In the genomic region with DNA sequence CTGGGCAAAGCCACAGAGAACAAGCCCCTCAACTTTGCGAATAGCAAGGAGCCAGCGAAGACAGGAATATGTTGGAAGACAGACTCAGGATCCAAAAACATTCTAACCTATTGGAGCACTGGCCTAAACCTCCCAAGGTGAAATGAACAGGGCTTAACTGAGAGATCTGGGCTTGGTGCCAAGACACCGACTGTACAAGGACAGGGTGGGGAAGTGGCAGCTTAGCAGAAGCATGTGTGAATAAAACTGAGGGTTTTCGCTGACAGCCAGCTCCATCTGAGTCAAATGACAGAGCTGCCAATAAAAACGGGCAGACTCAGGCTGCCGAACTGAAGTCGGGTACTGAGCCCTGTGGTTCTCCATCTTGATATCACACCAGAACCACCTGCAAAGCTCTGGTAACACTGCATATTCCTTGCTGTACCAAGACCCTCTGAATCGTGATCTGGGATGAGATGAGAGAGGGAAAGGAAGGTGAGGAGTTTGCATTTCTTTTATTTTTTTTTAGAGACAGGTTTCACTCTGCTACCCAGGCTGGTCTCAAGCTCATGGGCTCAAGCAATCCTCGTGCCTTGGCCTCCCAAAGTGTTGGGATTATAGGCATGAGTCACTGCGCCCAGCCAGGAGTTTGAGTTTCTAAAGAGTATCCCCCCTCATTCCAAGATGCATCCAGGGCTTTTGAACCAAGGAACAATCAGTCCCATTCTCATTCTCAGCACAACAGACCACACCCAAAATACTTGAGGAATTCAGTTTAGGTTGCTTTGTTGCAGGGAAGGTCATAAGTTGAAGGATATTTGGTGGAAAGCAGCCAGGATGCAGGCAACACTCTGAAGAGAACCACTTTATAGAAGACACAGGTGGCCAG, we compare ENCODE assay signal across 8 cellular contexts. TPM values are rescaled to one million over a fixed set of nuclear protein-coding genes. Genes with fewer than 3 reads are reported as not detected.
A peak's percentile ranks its signal among the peaks of the same experiment; 100 is the strongest.
DNase-seq lines count a peak whose midpoint lies in the region; ATAC-seq and TF ChIP-seq lines count a peak whose summit lies in the region.

No MANE protein-coding gene starts in this region.

- peak; percentile 87 for ATAC-seq in esophagus mucosa
- peak; percentile 35 for ATAC-seq in thoracic aorta (ENCODE audit: insufficient number of reproducible peaks, low FRiP score, low read depth)
- ATAC-seq in GM18502 (IDR thresholded peaks at IDR 0.05; ENCODE audit: poor library complexity, unreplicated experiment), result no peak

- H3K9me3 ChIP-seq in BE2C, result no peaks in the 10 kb centered on the region
- no peaks in the 10 kb centered on the region for H3K9me3 ChIP-seq in thoracic aorta

- peaks cover 55% of the 10 kb centered on the region for H3K27me3 Mint-ChIP-seq in T-helper 2 cell treated with Interferon-gamma antibody and Interleukin-4, amounts not matched to agents 5 μg/mL and 100 μg/mL, for 36 hours (ENCODE audit: low read depth)

- no peaks in the 10 kb centered on the region for H3K9me3 Mint-ChIP-seq in T-helper 2 cell treated with Interferon-gamma antibody and Interleukin-4, amounts not matched to agents 5 μg/mL and 100 μg/mL, for 36 hours

- no peak overlapping the region for H3K4me3 Mint-ChIP-seq in T-helper 2 cell treated with Interferon-gamma antibody and Interleukin-4, amounts not matched to agents 5 μg/mL and 100 μg/mL, for 36 hours

- H3K27me3 ChIP-seq in BE2C (no peaks in the 10 kb centered on the region), thoracic aorta (replicated peaks; ENCODE audit: insufficient read depth) (no peaks in the 10 kb centered on the region)

- DNase-seq in BE2C (peak; percentile 53), HT1080 (ENCODE audit: low read depth) (peak; percentile 73), NOMO-1 treated with DMSO at 0.1 percent for 48 hours (lab: John Stamatoyannopoulos, UW; ENCODE audit: unreplicated experiment) (peak; percentile 70), thoracic aorta (ENCODE audit: low spot score) (no peak), GOT3 (lab: John Stamatoyannopoulos, UW) (no peak)
- no peak for DNase-seq in T-helper 2 cell treated with Interferon-gamma antibody and Interleukin-4, amounts not matched to agents 5 μg/mL and 100 μg/mL, for 36 hours (ENCODE audit: low spot score)

- H3K4me3 ChIP-seq in BE2C (ENCODE audit: low read depth, low read length) (no peak overlapping the region), thoracic aorta (no peak overlapping the region)

- H3K27ac Mint-ChIP-seq in T-helper 2 cell treated with Interferon-gamma antibody and Interleukin-4, amounts not matched to agents 5 μg/mL and 100 μg/mL, for 36 hours, result no peak overlapping the region

- no peaks in the 10 kb centered on the region for H3K4me1 ChIP-seq in BE2C
- H3K4me1 ChIP-seq in thoracic aorta (ENCODE audit: control insufficient read depth in 1 of 2, low read depth in 2 of 2), result peaks cover 4 to 15% of the 10 kb centered on the region in 2 donors

- H3K36me3 ChIP-seq in BE2C (no peaks in the 10 kb centered on the region), thoracic aorta (no peaks in the 10 kb centered on the region)

- no peak overlapping the region for H3K27ac ChIP-seq in thoracic aorta

- TF ChIP-seq CTCF in BE2C (IDR thresholded peaks at IDR 0.05; ENCODE audit: low read depth, low read length) (no peak), thoracic aorta (IDR thresholded peaks at IDR 0.05) (no peak)

- H3K4me1 Mint-ChIP-seq in T-helper 2 cell treated with Interferon-gamma antibody and Interleukin-4, amounts not matched to agents 5 μg/mL and 100 μg/mL, for 36 hours (ENCODE audit: low read depth), result peaks cover 16% of the 10 kb centered on the region

- H3K36me3 Mint-ChIP-seq in T-helper 2 cell treated with Interferon-gamma antibody and Interleukin-4, amounts not matched to agents 5 μg/mL and 100 μg/mL, for 36 hours (ENCODE audit: low read depth), result no peaks in the 10 kb centered on the region

RNA-seq across cellular contexts. Expression of gene PLCB2, which starts 6.0 kb away (rescaled TPM):
- 30.8 TPM for polyA plus RNA-seq in BE2C (2012; ENCODE audit: insufficient read depth, insufficient read length, low read depth)
- 0.16 and 0.40 TPM in 2 replicates for total RNA-seq in HT1080 (2014; rRNA removed; shearing (Covaris generic))
- 0.54 and 1.3 TPM in 2 replicates for polyA plus RNA-seq in HT1080 (2015; cell fraction: cytosol; rRNA removed)
- polyA plus RNA-seq in HT1080 (2015; cell fraction: nucleus; rRNA removed), result 0.39 and 1.9 TPM in 2 replicates
- total RNA-seq in esophagus mucosa (4.2 TPM), thoracic aorta (10 to 100 TPM; 17.7 to 32.4 TPM)

RNA-seq across cellular contexts. Expression of gene INAFM2, which starts 9.7 kb away (rescaled TPM):
- 51.0 TPM for polyA plus RNA-seq in BE2C (2012; ENCODE audit: insufficient read depth, insufficient read length, low read depth)
- total RNA-seq in HT1080 (2014; rRNA removed; shearing (Covaris generic)), result 23.9 and 28.7 TPM in 2 replicates
- 22.9 and 26.2 TPM in 2 replicates for polyA plus RNA-seq in HT1080 (2015; cell fraction: cytosol; rRNA removed)
- polyA plus RNA-seq in HT1080 (2015; cell fraction: nucleus; rRNA removed), result 19.3 and 24.8 TPM in 2 replicates
- total RNA-seq in esophagus mucosa (7.1 TPM), thoracic aorta (10 to 100 TPM; 63.8 to 79.2 TPM)

RNA-seq across cellular contexts. Expression of gene CCDC9B, which starts 27.0 kb away (rescaled TPM):
- 6.5 TPM for polyA plus RNA-seq in BE2C (2012; ENCODE audit: insufficient read depth, insufficient read length, low read depth)
- total RNA-seq in HT1080 (2014; rRNA removed; shearing (Covaris generic)), result 26.0 and 33.4 TPM in 2 replicates
- 14.2 and 22.2 TPM in 2 replicates for polyA plus RNA-seq in HT1080 (2015; cell fraction: cytosol; rRNA removed)
- polyA plus RNA-seq in HT1080 (2015; cell fraction: nucleus; rRNA removed), result 109 and 127 TPM in 2 replicates
- total RNA-seq in esophagus mucosa (21.3 TPM), thoracic aorta (10 to 100 TPM; 30.1 to 57.1 TPM)

RNA-seq across cellular contexts. Expression of gene ANKRD63, which starts 30.9 kb away (rescaled TPM):
- not detected for polyA plus RNA-seq in BE2C (2012; ENCODE audit: insufficient read depth, insufficient read length, low read depth)
- not detected in 2 replicates for total RNA-seq in HT1080 (2014; rRNA removed; shearing (Covaris generic))
- polyA plus RNA-seq in HT1080 (2015; cell fraction: cytosol; rRNA removed), result not detected in 2 replicates
- polyA plus RNA-seq in HT1080 (2015; cell fraction: nucleus; rRNA removed), result not detected in 2 replicates
- not detected for total RNA-seq in esophagus mucosa
- not detected for total RNA-seq in thoracic aorta

RNA-seq across cellular contexts. Expression of gene PHGR1, which starts 37.1 kb away (rescaled TPM):
- polyA plus RNA-seq in BE2C (2012; ENCODE audit: insufficient read depth, insufficient read length, low read depth), result not detected
- not detected in 2 replicates for total RNA-seq in HT1080 (2014; rRNA removed; shearing (Covaris generic))
- not detected in 2 replicates for polyA plus RNA-seq in HT1080 (2015; cell fraction: cytosol; rRNA removed)
- not detected in 2 replicates for polyA plus RNA-seq in HT1080 (2015; cell fraction: nucleus; rRNA removed)
- total RNA-seq in esophagus mucosa, result not detected
- total RNA-seq in thoracic aorta, result not detected

Comparison
In these comparisons a context has a peak if more than half of its experiments do, and no peak if none do; other contexts are left out.
1. DNase-seq: peak in BE2C (single experiment), HT1080 (single experiment) and NOMO-1 treated with DMSO at 0.1 percent for 48 hours (single experiment); none in thoracic aorta (single experiment), T-helper 2 cell treated with Interferon-gamma antibody and Interleukin-4, amounts not matched to agents 5 μg/mL and 100 μg/mL, for 36 hours (single experiment) and GOT3 (single experiment).